1 cellular context compared by ENCODE assay signal in genomic region chr3:30356901-30357753, GRCh38.
TF ChIP-seq lines count a peak whose summit lies in the region.

No MANE protein-coding gene starts in this region.

TF ChIP-seq in SK-N-SH, 30 proteins besides CTCF, POLR2A, EP300 and RAD21 (continued from another document):
- peak; percentile 91 for TF ChIP-seq TEAD4 (IDR thresholded peaks at IDR 0.05; ENCODE audit: borderline replicate concordance, insufficient read depth)
- no peak for TF ChIP-seq SMC3 (IDR thresholded peaks at IDR 0.05; ENCODE audit: low read depth, low read length)
- no peak for TF ChIP-seq FOXJ3 (CRISPR knock-in tag; IDR thresholded peaks at IDR 0.05)
- TF ChIP-seq, protein P1, sequence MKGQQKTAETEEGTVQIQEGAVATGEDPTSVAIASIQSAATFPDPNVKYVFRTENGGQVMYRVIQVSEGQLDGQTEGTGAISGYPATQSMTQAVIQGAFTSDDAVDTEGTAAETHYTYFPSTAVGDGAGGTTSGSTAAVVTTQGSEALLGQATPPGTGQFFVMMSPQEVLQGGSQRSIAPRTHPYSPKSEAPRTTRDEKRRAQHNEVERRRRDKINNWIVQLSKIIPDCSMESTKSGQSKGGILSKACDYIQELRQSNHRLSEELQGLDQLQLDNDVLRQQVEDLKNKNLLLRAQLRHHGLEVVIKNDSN (IDR thresholded peaks at IDR 0.05; ENCODE audit: borderline replicate concordance, low read depth) = no peak
- no peak for TF ChIP-seq RCOR1 (IDR thresholded peaks at IDR 0.05; ENCODE audit: low read length)
- no peak for TF ChIP-seq SIN3A (IDR thresholded peaks at IDR 0.05; ENCODE audit: borderline replicate concordance, low read depth, low read length)
- peak; percentile 74 for TF ChIP-seq RXRA (IDR thresholded peaks at IDR 0.05; ENCODE audit: borderline replicate concordance, low read depth)
- TF ChIP-seq NFIC (IDR thresholded peaks at IDR 0.05; ENCODE audit: borderline replicate concordance) = peak; percentile 78; the same call in 1 of the 2 replicates
- peak; percentile 38; the same call in 1 of the 2 replicates for TF ChIP-seq MAX (IDR thresholded peaks at IDR 0.05; ENCODE audit: low read depth)
- no peak for TF ChIP-seq NRF1 (IDR thresholded peaks at IDR 0.05; ENCODE audit: low read depth, low read length)
- peak; percentile 87 for TF ChIP-seq FOXM1 (IDR thresholded peaks at IDR 0.05; ENCODE audit: low read depth)
- TF ChIP-seq ZBTB33 (IDR thresholded peaks at IDR 0.05; ENCODE audit: borderline replicate concordance, low read depth) = peak; percentile 71; the same call in 1 of the 2 replicates
- TF ChIP-seq GATA2 (CRISPR knock-in tag; IDR thresholded peaks at IDR 0.05) = no peak
- TF ChIP-seq, protein P2, sequence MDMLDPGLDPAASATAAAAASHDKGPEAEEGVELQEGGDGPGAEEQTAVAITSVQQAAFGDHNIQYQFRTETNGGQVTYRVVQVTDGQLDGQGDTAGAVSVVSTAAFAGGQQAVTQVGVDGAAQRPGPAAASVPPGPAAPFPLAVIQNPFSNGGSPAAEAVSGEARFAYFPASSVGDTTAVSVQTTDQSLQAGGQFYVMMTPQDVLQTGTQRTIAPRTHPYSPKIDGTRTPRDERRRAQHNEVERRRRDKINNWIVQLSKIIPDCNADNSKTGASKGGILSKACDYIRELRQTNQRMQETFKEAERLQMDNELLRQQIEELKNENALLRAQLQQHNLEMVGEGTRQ (IDR thresholded peaks at IDR 0.05; ENCODE audit: borderline replicate concordance, low read depth, low read length) = no peak
- TF ChIP-seq POLR2AphosphoS5 (IDR thresholded peaks at IDR 0.05; ENCODE audit: low read depth, low read length) = peak; percentile 45; the same call in 1 of the 2 replicates
- peak; percentile 68; the same call in 1 of the 2 replicates for TF ChIP-seq MEF2A (IDR thresholded peaks at IDR 0.05; ENCODE audit: borderline replicate concordance, low read depth)
- peak; percentile 80 for TF ChIP-seq FOSL2 (IDR thresholded peaks at IDR 0.05; ENCODE audit: borderline replicate concordance, low read depth)
- TF ChIP-seq JUND (IDR thresholded peaks at IDR 0.05) = peak; percentile 80
- peak; percentile 93 for TF ChIP-seq TCF12 (IDR thresholded peaks at IDR 0.05)
